Comparison of ENCODE assay signal across 1 cellular context in the genomic region with DNA sequence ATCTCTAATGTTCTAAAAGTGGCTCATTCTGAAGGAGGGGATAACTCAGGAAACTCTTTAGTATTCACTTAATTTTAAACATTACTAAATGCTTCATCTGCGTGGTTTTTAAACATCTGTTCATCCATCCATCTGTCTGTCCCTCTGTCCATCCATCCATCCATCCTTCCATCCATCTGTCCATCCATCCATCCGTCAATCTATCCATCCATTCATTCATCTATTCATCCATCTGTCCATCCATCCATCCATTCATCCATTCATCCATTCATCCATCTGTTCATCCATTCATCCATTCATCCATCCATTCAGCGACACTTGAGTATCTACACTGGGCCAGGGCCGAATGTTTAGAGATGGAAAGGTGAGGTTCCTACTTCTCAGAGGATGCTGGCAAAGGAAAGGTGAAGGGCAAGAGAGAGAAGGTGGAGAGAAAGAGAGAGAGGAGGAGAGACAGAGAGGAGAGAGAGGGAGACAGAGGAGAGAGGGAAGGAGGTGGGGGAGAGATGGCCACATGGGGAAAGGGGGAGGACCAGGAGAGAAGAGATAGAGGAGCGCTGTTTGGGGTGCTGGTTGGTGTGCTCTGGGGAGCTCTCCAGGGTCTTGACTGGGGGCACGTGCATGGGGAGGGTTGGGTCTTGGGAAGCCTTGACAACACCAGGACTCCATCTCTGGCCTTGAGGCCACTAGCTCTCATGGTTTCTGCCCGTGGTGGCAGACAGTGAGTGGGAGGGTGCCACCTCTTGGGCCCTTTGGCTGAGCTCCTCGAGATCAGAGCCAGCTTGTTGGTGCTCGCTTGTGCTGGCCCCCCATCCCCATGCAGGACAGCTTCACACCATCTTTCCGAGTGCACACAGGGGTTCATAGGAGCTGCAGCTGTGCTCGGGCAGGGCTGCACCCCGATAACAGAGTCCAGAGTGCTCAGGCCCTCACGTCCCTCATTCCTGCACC.
A peak's percentile ranks its signal among the peaks of the same experiment; 100 is the strongest.
TF ChIP-seq lines count a peak whose summit lies in the region.

No MANE protein-coding gene starts in this region.

TF ChIP-seq in HEK293, 187 proteins besides CTCF, POLR2A, EP300 and RAD21:
- TF ChIP-seq, protein P1, sequence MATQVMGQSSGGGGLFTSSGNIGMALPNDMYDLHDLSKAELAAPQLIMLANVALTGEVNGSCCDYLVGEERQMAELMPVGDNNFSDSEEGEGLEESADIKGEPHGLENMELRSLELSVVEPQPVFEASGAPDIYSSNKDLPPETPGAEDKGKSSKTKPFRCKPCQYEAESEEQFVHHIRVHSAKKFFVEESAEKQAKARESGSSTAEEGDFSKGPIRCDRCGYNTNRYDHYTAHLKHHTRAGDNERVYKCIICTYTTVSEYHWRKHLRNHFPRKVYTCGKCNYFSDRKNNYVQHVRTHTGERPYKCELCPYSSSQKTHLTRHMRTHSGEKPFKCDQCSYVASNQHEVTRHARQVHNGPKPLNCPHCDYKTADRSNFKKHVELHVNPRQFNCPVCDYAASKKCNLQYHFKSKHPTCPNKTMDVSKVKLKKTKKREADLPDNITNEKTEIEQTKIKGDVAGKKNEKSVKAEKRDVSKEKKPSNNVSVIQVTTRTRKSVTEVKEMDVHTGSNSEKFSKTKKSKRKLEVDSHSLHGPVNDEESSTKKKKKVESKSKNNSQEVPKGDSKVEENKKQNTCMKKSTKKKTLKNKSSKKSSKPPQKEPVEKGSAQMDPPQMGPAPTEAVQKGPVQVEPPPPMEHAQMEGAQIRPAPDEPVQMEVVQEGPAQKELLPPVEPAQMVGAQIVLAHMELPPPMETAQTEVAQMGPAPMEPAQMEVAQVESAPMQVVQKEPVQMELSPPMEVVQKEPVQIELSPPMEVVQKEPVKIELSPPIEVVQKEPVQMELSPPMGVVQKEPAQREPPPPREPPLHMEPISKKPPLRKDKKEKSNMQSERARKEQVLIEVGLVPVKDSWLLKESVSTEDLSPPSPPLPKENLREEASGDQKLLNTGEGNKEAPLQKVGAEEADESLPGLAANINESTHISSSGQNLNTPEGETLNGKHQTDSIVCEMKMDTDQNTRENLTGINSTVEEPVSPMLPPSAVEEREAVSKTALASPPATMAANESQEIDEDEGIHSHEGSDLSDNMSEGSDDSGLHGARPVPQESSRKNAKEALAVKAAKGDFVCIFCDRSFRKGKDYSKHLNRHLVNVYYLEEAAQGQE (tag by site-specific recombination; IDR thresholded peaks at IDR 0.05): peak; percentile 96
- TF ChIP-seq ZBTB17 (tag by site-specific recombination; IDR thresholded peaks at IDR 0.05): peak; percentile 57; the same call in 1 of the 2 replicates
- TF ChIP-seq ZNF366 (tag by site-specific recombination; conservative IDR thresholded peaks at IDR 0.05): peak; percentile 97
- TF ChIP-seq SCRT2 (tag by site-specific recombination; IDR thresholded peaks at IDR 0.05): no peak
TF ChIP-seq in HEK293: peak in this region for 3.
